Comparison of ENCODE assay signal across 1 cellular context in the genomic region with DNA sequence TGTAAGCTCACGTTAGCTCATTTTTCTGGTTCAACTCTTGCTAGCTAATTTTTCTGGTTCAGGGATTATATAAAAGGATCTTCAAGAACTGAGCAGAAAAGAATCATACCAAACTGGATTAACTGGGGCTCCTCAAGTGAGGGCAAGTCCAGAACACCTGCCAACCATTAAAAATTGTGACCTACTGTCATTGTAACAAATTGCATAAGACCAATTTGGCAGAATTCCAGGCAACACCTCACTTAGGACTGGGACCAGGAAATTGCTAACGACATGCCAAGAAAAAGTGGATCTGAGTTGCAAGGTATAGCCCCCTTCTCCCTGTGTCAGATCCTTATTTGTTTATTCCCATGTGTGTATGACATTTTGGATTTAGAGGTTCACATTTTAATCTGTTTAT.
TF ChIP-seq lines count a peak whose summit lies in the region.

No MANE protein-coding gene starts in this region.

TF ChIP-seq in SK-N-SH, 30 proteins besides CTCF, POLR2A, EP300 and RAD21 (continued from another document):
- TF ChIP-seq, protein P1, sequence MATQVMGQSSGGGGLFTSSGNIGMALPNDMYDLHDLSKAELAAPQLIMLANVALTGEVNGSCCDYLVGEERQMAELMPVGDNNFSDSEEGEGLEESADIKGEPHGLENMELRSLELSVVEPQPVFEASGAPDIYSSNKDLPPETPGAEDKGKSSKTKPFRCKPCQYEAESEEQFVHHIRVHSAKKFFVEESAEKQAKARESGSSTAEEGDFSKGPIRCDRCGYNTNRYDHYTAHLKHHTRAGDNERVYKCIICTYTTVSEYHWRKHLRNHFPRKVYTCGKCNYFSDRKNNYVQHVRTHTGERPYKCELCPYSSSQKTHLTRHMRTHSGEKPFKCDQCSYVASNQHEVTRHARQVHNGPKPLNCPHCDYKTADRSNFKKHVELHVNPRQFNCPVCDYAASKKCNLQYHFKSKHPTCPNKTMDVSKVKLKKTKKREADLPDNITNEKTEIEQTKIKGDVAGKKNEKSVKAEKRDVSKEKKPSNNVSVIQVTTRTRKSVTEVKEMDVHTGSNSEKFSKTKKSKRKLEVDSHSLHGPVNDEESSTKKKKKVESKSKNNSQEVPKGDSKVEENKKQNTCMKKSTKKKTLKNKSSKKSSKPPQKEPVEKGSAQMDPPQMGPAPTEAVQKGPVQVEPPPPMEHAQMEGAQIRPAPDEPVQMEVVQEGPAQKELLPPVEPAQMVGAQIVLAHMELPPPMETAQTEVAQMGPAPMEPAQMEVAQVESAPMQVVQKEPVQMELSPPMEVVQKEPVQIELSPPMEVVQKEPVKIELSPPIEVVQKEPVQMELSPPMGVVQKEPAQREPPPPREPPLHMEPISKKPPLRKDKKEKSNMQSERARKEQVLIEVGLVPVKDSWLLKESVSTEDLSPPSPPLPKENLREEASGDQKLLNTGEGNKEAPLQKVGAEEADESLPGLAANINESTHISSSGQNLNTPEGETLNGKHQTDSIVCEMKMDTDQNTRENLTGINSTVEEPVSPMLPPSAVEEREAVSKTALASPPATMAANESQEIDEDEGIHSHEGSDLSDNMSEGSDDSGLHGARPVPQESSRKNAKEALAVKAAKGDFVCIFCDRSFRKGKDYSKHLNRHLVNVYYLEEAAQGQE (IDR thresholded peaks at IDR 0.05; ENCODE audit: low read depth, low read length), result no peak
TF ChIP-seq in SK-N-SH: peak in this region for 0.
